18 cellular contexts compared by ENCODE assay signal in the genomic region with DNA sequence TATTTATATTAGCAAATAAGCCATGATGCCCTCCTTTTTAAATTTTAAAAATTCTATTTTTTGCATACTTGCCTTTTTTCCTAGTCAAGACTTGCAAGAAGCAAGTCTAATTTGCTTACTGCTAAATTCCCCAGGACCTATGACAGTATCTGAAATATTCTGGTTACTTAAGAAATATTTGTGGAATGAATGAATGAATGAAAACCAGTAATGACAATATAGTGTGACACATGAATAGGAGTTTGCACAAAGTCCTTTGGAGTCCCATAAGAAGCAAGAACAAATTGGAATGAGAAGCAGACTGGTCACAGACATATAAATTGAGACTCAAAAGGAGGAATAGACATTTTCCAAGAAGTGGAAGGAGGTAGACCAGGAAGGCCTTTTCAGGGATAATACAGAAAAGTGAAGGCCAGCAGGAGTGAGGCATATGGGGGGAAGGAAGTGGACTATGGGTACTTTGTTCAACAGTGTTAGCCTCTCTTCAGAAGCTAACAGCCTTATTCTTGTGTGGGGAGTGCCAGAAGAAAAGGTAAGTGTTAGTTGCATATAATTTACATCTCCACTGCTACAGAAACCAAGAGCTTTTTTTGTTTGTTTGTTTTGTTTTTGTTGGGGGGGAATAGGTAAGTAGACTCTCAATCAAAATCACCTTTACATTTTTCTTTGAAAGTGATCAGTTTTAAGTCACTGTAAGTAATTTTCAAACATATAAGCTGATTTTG.
DNase-seq lines count a peak whose midpoint lies in the region; ATAC-seq, FAIRE-seq and TF ChIP-seq lines count a peak whose summit lies in the region.
"Had no signal": no experiment of that assay in that cellular context is flagged by ENCODE, and none has a peak within 500 bp of the region (broad histone marks: within the 10 kb centered on the region; RNA-seq: fewer than 3 reads in every experiment).

No MANE protein-coding gene starts in this region.

- no peaks in the 10 kb centered on the region for H3K9me1 ChIP-seq in K562 (ENCODE audit: control insufficient read depth, insufficient read depth, low read length)

- peaks cover 8% of the 10 kb centered on the region; the same call in 1 of the 3 replicates for H3K36me3 ChIP-seq in K562 (ENCODE audit: control insufficient read depth, insufficient read depth, low read length)

- H3K4me2 ChIP-seq in K562 (ENCODE audit: insufficient read depth, low read length) = no peak overlapping the region
- H3K4me2 ChIP-seq: A549 had no signal

- intact Hi-C loops in K562 (cut with micrococcal nuclease) = loop anchor here (2.0 kb wide), 1 partner anchor 33 kb away; no protein-coding TSS in a partner anchor

- no peak overlapping the region for H3K27ac ChIP-seq in K562 (ENCODE audit: extremely low read depth, low read depth, low read length)
- H3K27ac ChIP-seq: A549, GM23248 had no signal

- FAIRE-seq in K562 (lab: Jason Lieb, UNC) = no peak
- FAIRE-seq: A549 had no signal

- DNase-seq in K562 (ENCODE audit: extremely low read depth in 1 of 4, low spot score in 3 of 4) (no peak), mesenteric fat pad (ENCODE audit: low spot score) (no peak)
- no peak for DNase-seq in stimulated activated CD4-positive, alpha-beta T cell treated with anti-CD3 and anti-CD28 coated beads, Interleukin-15, amount 100 ng/mL, for 24 hours
- DNase-seq: CD4-positive, alpha-beta T cell; GF-D8; NCI-H1105; NCI-H1694; NCI-H2081 treated with DMSO at 0.1 percent for 48 hours; NCI-H446 treated with DMSO at 0.1 percent for 48 hours; OCI-M1; SHP77; T-helper 1 cell had no signal

- H4K20me1 ChIP-seq in K562 (replicated peaks; ENCODE audit: control insufficient read depth, insufficient read depth, low read length) = no peaks in the 10 kb centered on the region

- in situ Hi-C loops in K562 (cut with MboI) = no loop called here

- TF ChIP-seq CTCF in K562 (IDR thresholded peaks at IDR 0.05 in 2 of 3, conservative IDR thresholded peaks at IDR 0.05 in 1 of 3; ENCODE audit: insufficient read depth in 2 of 3, low read depth in 1 of 3, low read length in 3 of 3) = no peak

- no peak for TF ChIP-seq EP300 in K562 (IDR thresholded peaks at IDR 0.05; ENCODE audit: low read length)

- no peaks in the 10 kb centered on the region for H3K27me3 ChIP-seq in K562 (ENCODE audit: control insufficient read depth in 2 of 2, insufficient read depth in 2 of 2, low read length in 2 of 2)

- peak overlapping the region; percentile 11; the same call in 1 of the 2 replicates for H2AFZ ChIP-seq in K562 (ENCODE audit: low read depth, low read length)
- H2AFZ ChIP-seq: GM23248 had no signal

- TF ChIP-seq RAD21 in K562 (CRISPR knock-in tag; conservative IDR thresholded peaks at IDR 0.05 in 1 of 2, IDR thresholded peaks at IDR 0.05 in 1 of 2) = no peak

- BruUV-seq in K562 (replicated peaks; lab: Mats Ljungman, UMichigan) = no TSS peak

- CTCF ChIA-PET in K562 (lab: Yijun Ruan, JAX; ENCODE audit: low intra/inter-chr PET ratio) = no interaction called here

- no peak for TF ChIP-seq POLR2A in K562 (conservative IDR thresholded peaks at IDR 0.05)

- H3K9ac ChIP-seq in K562 (ENCODE audit: insufficient read depth in 1 of 2, low read depth in 2 of 2, low read length in 2 of 2) = no peak overlapping the region
- H3K9ac ChIP-seq: GM23248 had no signal

- POLR2A ChIA-PET in K562 (lab: Yijun Ruan, JAX) = interaction anchor here (0.6 to 1.9 kb wide), 8 partner anchors 7 to 179 kb away, joined by 3 to 6 read pairs (median 3); no protein-coding TSS in a partner anchor

- ATAC-seq in GM18498 (IDR thresholded peaks at IDR 0.05; ENCODE audit: unreplicated experiment) = peak; percentile 51
- ATAC-seq in GM19324 (IDR thresholded peaks at IDR 0.05; ENCODE audit: low FRiP score, unreplicated experiment) = peak; percentile 65
- ATAC-seq in HG03280 (IDR thresholded peaks at IDR 0.05; ENCODE audit: unreplicated experiment) = peak; percentile 57
- ATAC-seq in K562 = peak; percentile 28
- ATAC-seq in HG02571 (IDR thresholded peaks at IDR 0.05; ENCODE audit: unreplicated experiment) = no peak
- ATAC-seq: A549 had no signal

- H3K4me3 ChIP-seq in K562 = no peak overlapping the region
- H3K4me3 ChIP-seq: A549, GM23248 had no signal

- H3K9me3 ChIP-seq in K562 (replicated peaks; ENCODE audit: control insufficient read depth, insufficient read depth, low read depth, low read length) = no peaks in the 10 kb centered on the region
- H3K9me3 ChIP-seq: A549 had no signal

- no peaks in the 10 kb centered on the region for H3K79me2 ChIP-seq in K562 (ENCODE audit: control insufficient read depth, insufficient read depth, low read length)

- peaks cover 0 to 20% of the 10 kb centered on the region in 2 experiments; a peak in 3 of 5 replicates for H3K4me1 ChIP-seq in K562 (replicated peaks in 1 of 2; ENCODE audit: control insufficient read depth in 2 of 2, insufficient read depth in 2 of 2, low read length in 2 of 2)
- H3K4me1 ChIP-seq: A549 had no signal

TF ChIP-seq in K562, 482 proteins besides CTCF, POLR2A, EP300 and RAD21:
- no peak for TF ChIP-seq TCFL5 (CRISPR knock-in tag; conservative IDR thresholded peaks at IDR 0.05)
- TF ChIP-seq, protein P1, sequence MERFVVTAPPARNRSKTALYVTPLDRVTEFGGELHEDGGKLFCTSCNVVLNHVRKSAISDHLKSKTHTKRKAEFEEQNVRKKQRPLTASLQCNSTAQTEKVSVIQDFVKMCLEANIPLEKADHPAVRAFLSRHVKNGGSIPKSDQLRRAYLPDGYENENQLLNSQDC (CRISPR knock-in tag; IDR thresholded peaks at IDR 0.05) = no peak
- no peak for TF ChIP-seq PPARD (CRISPR knock-in tag; IDR thresholded peaks at IDR 0.05)
- no peak for TF ChIP-seq POLR2B (IDR thresholded peaks at IDR 0.05; ENCODE audit: low read depth, partially characterized antibody)
- TF ChIP-seq, protein P2, sequence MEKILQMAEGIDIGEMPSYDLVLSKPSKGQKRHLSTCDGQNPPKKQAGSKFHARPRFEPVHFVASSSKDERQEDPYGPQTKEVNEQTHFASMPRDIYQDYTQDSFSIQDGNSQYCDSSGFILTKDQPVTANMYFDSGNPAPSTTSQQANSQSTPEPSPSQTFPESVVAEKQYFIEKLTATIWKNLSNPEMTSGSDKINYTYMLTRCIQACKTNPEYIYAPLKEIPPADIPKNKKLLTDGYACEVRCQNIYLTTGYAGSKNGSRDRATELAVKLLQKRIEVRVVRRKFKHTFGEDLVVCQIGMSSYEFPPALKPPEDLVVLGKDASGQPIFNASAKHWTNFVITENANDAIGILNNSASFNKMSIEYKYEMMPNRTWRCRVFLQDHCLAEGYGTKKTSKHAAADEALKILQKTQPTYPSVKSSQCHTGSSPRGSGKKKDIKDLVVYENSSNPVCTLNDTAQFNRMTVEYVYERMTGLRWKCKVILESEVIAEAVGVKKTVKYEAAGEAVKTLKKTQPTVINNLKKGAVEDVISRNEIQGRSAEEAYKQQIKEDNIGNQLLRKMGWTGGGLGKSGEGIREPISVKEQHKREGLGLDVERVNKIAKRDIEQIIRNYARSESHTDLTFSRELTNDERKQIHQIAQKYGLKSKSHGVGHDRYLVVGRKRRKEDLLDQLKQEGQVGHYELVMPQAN (IDR thresholded peaks at IDR 0.05; ENCODE audit: borderline replicate concordance) = 0 out of 2 replicates have a peak, but pooled peaks have one; percentile 17
- TF ChIP-seq HNRNPK (IDR thresholded peaks at IDR 0.05; ENCODE audit: low read depth, low read length, poor library complexity, severe bottlenecking) = no peak
- peak; percentile 64 for TF ChIP-seq ZNF24 (IDR thresholded peaks at IDR 0.05)
- TF ChIP-seq C11orf30 (IDR thresholded peaks at IDR 0.05; ENCODE audit: low read depth) = peak; percentile 19; the same call in 1 of the 2 replicates
- TF ChIP-seq, protein P3, sequence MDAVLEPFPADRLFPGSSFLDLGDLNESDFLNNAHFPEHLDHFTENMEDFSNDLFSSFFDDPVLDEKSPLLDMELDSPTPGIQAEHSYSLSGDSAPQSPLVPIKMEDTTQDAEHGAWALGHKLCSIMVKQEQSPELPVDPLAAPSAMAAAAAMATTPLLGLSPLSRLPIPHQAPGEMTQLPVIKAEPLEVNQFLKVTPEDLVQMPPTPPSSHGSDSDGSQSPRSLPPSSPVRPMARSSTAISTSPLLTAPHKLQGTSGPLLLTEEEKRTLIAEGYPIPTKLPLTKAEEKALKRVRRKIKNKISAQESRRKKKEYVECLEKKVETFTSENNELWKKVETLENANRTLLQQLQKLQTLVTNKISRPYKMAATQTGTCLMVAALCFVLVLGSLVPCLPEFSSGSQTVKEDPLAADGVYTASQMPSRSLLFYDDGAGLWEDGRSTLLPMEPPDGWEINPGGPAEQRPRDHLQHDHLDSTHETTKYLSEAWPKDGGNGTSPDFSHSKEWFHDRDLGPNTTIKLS (IDR thresholded peaks at IDR 0.05; ENCODE audit: borderline replicate concordance, low read depth) = no peak
- peak; percentile 27; the same call in 1 of the 2 replicates for TF ChIP-seq ZNF316 (IDR thresholded peaks at IDR 0.05)
- no peak for TF ChIP-seq TAF9B (IDR thresholded peaks at IDR 0.05; ENCODE audit: partially characterized antibody)
- no peak for TF ChIP-seq CHCHD3 (CRISPR knock-in tag; IDR thresholded peaks at IDR 0.05)
- TF ChIP-seq CCNT2 (IDR thresholded peaks at IDR 0.05; ENCODE audit: borderline replicate concordance, extremely low read depth, insufficient read length, low read depth, low read length) = no peak
- no peak for TF ChIP-seq KLF13 (tag; IDR thresholded peaks at IDR 0.05; ENCODE audit: borderline replicate concordance, low read depth)
